Comparison of ENCODE assay signal across 7 cellular contexts in the genomic region with DNA sequence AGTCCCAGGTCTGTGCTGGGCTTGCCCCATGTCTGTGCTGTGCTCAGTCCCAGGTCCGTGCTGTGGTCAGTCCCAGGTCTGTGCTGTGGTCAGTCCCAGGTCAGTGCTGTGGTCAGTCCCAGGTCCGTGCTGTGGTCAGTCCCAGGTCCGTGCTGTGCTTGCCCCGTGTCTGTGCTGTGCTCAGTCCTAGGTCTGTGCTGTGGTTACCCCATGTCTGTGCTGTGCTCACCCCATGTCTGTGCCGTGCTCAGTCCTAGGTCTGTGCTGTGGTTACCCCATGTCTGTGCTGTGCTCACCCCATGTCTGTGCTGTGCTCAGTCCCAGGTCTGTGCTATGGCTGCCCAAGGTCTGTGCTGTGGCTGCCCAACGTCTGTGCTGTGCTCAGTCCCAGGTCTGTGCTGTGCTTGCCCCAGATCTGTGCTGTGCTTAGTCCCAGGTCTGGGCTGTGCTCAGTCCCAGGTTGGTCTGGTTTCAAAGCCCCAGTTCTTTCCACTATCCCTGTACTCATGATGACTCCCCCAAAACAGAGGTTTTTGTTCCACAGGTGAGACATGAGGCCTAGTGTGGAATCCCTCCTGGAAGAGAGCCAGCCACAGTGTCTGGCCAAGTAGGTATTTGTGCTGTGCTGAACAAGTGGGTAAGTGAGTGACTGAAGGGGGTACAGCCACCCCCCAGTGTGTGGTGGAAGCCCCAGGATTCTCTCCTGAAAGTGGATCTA. TPM values are rescaled to one million over a fixed set of nuclear protein-coding genes. Genes with fewer than 3 reads are reported as not detected.
DNase-seq lines count a peak whose midpoint lies in the region; ATAC-seq, FAIRE-seq and TF ChIP-seq lines count a peak whose summit lies in the region.

No MANE protein-coding gene starts in this region.

- no peaks in the 10 kb centered on the region for H3K27me3 Mint-ChIP-seq in mesothelial cell of epicardium (ENCODE audit: low read depth)

- SMC1A ChIA-PET in GM12878 (lab: Charles Lee; ENCODE audit: uncharacterized antibody, unreplicated experiment) = interaction anchor here (1.1 kb wide), 1 partner anchor 246 kb away, joined by 3 read pairs; no protein-coding TSS in a partner anchor

- no peak overlapping the region for H3K4me3 Mint-ChIP-seq in mesothelial cell of epicardium

- no peaks in the 10 kb centered on the region for H3F3A ChIP-seq in Loucy (ENCODE audit: low read depth)

- in situ Hi-C loops in GM12878 (cut with MboI) (no loop called here), GM13977 (cut with MboI; ENCODE audit: low pct_unique_long_range_greater_than_20kb, low sequenced_read_pairs, unreplicated experiment) (loop anchor here (10.0 kb wide), 1 partner anchor 254 kb away; no protein-coding TSS in a partner anchor)

- no peak for TF ChIP-seq RAD21 in GM12878 (IDR thresholded peaks at IDR 0.05; ENCODE audit: insufficient read depth, low read depth, low read length)

- H3K4me3 ChIP-seq in Loucy (ENCODE audit: low read length, poor library complexity, severe bottlenecking) (no peak overlapping the region), GM12878 (no peak overlapping the region), testis (no peak overlapping the region), H7 (ENCODE audit: insufficient read depth, low read depth, low read length) (no peak overlapping the region)

- H3K4me1 ChIP-seq in Loucy (ENCODE audit: insufficient read depth, low read length, poor library complexity, severe bottlenecking) = peaks cover 37% of the 10 kb centered on the region
- H3K4me1 ChIP-seq in GM12878 (ENCODE audit: control insufficient read depth, insufficient read depth, low read length) = peaks cover 30% of the 10 kb centered on the region
- H3K4me1 ChIP-seq in testis = peaks cover 62% of the 10 kb centered on the region

- FAIRE-seq in GM12878 (lab: Jason Lieb, UNC) = no peak

- TF ChIP-seq POLR2A in GM12878 (IDR thresholded peaks at IDR 0.05; ENCODE audit: low read depth, low read length) = no peak
- TF ChIP-seq POLR2A in testis (IDR thresholded peaks at IDR 0.05) = no peak

- H3K79me2 ChIP-seq in Loucy (ENCODE audit: insufficient read depth, low read length) (no peaks in the 10 kb centered on the region), GM12878 (ENCODE audit: control insufficient read depth, insufficient read depth, low read length) (no peaks in the 10 kb centered on the region)

- peak; percentile 16 for ATAC-seq in GM12878

- H3K9me3 Mint-ChIP-seq in mesothelial cell of epicardium = no peaks in the 10 kb centered on the region

- H3K27ac ChIP-seq in GM12878 (ENCODE audit: control insufficient read depth, insufficient read depth) (no peak overlapping the region), testis (peak overlapping the region; percentile 76 to 79)

- peaks cover 59% of the 10 kb centered on the region for H3K4me1 Mint-ChIP-seq in mesothelial cell of epicardium

- POLR2A ChIA-PET in GM12878 (lab: Charles Lee) = no interaction called here

- intact Hi-C loops in GM12878 (cut with micrococcal nuclease; ENCODE audit: unreplicated experiment) (no loop called here), testis (cut with DNase I; ENCODE audit: low total_unique reads) (no loop called here)

- no peaks in the 10 kb centered on the region for H4K20me1 ChIP-seq in Loucy (ENCODE audit: insufficient read depth, low read length, poor library complexity, severe bottlenecking)
- H4K20me1 ChIP-seq in GM12878 (ENCODE audit: control insufficient read depth, insufficient read depth) = no peaks in the 10 kb centered on the region

- DNase-seq in GM12878 (ENCODE audit: low read depth, low spot score) (no peak), mesothelial cell of epicardium (ENCODE audit: low spot score in 2 of 2, unreplicated experiment in 2 of 2) (no peak), testis (no peak), GM13977 (ENCODE audit: low spot score) (no peak), H7 (no peak)
- DNase-seq in stimulated activated CD4-positive, alpha-beta T cell treated with anti-CD3 and anti-CD28 coated beads, Interleukin-12 subunit alpha, Interleukin-12 subunit beta, amount 100 ng/mL, for 4 hours = no peak

- CTCF ChIA-PET in GM12878 (lab: Yijun Ruan, JAX) = interaction anchor here (6.2 kb wide), 1 partner anchor 247 kb away, joined by 120 read pairs; no protein-coding TSS in a partner anchor

- no peak for TF ChIP-seq EP300 in GM12878 (IDR thresholded peaks at IDR 0.05; ENCODE audit: borderline replicate concordance in 1 of 2, control insufficient read depth in 1 of 2, low read depth in 2 of 2, low read length in 2 of 2)

- TF ChIP-seq CTCF in Loucy (conservative IDR thresholded peaks at IDR 0.05; ENCODE audit: low read length) (no peak), GM12878 (IDR thresholded peaks at IDR 0.05 in 2 of 3, conservative IDR thresholded peaks at IDR 0.05 in 1 of 3; ENCODE audit: control insufficient read depth in 2 of 3, extremely low read depth in 1 of 3, insufficient read depth in 1 of 3, low read depth in 3 of 3, low read length in 3 of 3) (no peak), mesothelial cell of epicardium (IDR thresholded peaks at IDR 0.05; ENCODE audit: unreplicated experiment) (no peak), testis (IDR thresholded peaks at IDR 0.05) (no peak), GM13977 (IDR thresholded peaks at IDR 0.05; ENCODE audit: extremely low read depth, insufficient read depth, missing control alignments) (no peak)

- H3K4me2 ChIP-seq in Loucy (ENCODE audit: low read depth, low read length, poor library complexity, severe bottlenecking) (no peak overlapping the region), GM12878 (ENCODE audit: control insufficient read depth, insufficient read depth) (no peak overlapping the region; the same call in 1 of the 2 replicates)

- H3K27me3 ChIP-seq in Loucy (ENCODE audit: insufficient read depth, low read length, poor library complexity, severe bottlenecking) = no peaks in the 10 kb centered on the region
- no peaks in the 10 kb centered on the region for H3K27me3 ChIP-seq in GM12878 (replicated peaks in 1 of 2; ENCODE audit: control insufficient read depth in 2 of 2, insufficient read depth in 2 of 2, low read length in 1 of 2)
- H3K27me3 ChIP-seq in testis = no peaks in the 10 kb centered on the region
- H3K27me3 ChIP-seq in H7 (ENCODE audit: control insufficient read depth, insufficient read depth, low read length) = no peaks in the 10 kb centered on the region

- WGBS in GM12878 (ENCODE audit: insufficient coverage, insufficient replicate concordance, low lambda C conversion rate, missing lambda C conversion rate) = 53% methylated on average over 6 of the region's 6 CpGs
- 60 to 65% methylated on average over 1 to 6 of the region's 6 CpGs for WGBS in testis, 2 donors

- RAD21 ChIA-PET in GM12878 (lab: Charles Lee; ENCODE audit: unreplicated experiment) = interaction anchor here (6.1 kb wide), 1 partner anchor 245 kb away, joined by 63 read pairs; no protein-coding TSS in a partner anchor

- no peaks in the 10 kb centered on the region for H3K9me3 ChIP-seq in Loucy (ENCODE audit: insufficient read depth, low read depth, low read length)
- H3K9me3 ChIP-seq in GM12878 (replicated peaks; ENCODE audit: control insufficient read depth, insufficient read depth, low read length) = no peaks in the 10 kb centered on the region
- H3K9me3 ChIP-seq in testis = no peaks in the 10 kb centered on the region

- no peaks in the 10 kb centered on the region for H3K36me3 Mint-ChIP-seq in mesothelial cell of epicardium

- H3K36me3 ChIP-seq in Loucy (ENCODE audit: insufficient read depth, low read length) = no peaks in the 10 kb centered on the region
- no peaks in the 10 kb centered on the region for H3K36me3 ChIP-seq in GM12878 (ENCODE audit: control insufficient read depth in 2 of 2, insufficient read depth in 2 of 2, low read length in 1 of 2)
- H3K36me3 ChIP-seq in testis (ENCODE audit: low read depth, missing control alignments) = no peaks in the 10 kb centered on the region
- H3K36me3 ChIP-seq in H7 (replicated peaks; ENCODE audit: control insufficient read depth, insufficient read depth, low read length) = no peaks in the 10 kb centered on the region

- peak overlapping the region; percentile 89 for H3K27ac Mint-ChIP-seq in mesothelial cell of epicardium

- BruUV-seq in GM12878 (replicated peaks; lab: Mats Ljungman, UMichigan) = no TSS peak

- H3K9ac ChIP-seq in Loucy (ENCODE audit: low read depth, low read length, poor library complexity, severe bottlenecking) (peak overlapping the region; percentile 31), GM12878 (ENCODE audit: control insufficient read depth, insufficient read depth, low read length) (no peak overlapping the region)

- H3K9me2 ChIP-seq in Loucy (replicated peaks; ENCODE audit: low read depth, low read length) = no peaks in the 10 kb centered on the region

- peak overlapping the region; percentile 42; the same call in 1 of the 2 replicates for H2AFZ ChIP-seq in Loucy (ENCODE audit: low read length)
- peak overlapping the region; percentile 48 for H2AFZ ChIP-seq in GM12878 (ENCODE audit: control insufficient read depth, low read depth, low read length)

TF ChIP-seq in GM12878, 131 proteins besides CTCF, POLR2A, EP300 and RAD21:
- peak; percentile 25; the same call in 1 of the 2 replicates for TF ChIP-seq RUNX3 (IDR thresholded peaks at IDR 0.05; ENCODE audit: low read length)
- TF ChIP-seq IKZF1 (conservative IDR thresholded peaks at IDR 0.05) = no peak

RNA-seq across cellular contexts. Expression of a gene that starts 34.8 kb away (rescaled TPM):
- 0.07 and 0.08 TPM in 2 replicates for total RNA-seq in GM12878 (2013; cell fraction: nucleolus; rRNA removed)
- under 0.01 and 0.06 TPM in 2 replicates for total RNA-seq in GM12878 (2014; rRNA removed)
- total RNA-seq in GM12878 (2014; rRNA removed; fragmentation: Illumina TruSeq; extraction: Trizol) = 0.05 and 0.18 TPM in 2 replicates
- 0.03 and 0.40 TPM in 2 replicates for total RNA-seq in GM12878 (2021)
- not detected for polyA plus RNA-seq in GM12878 (2011; ENCODE audit: low read depth)
- 0.01 TPM in 1 of 2 replicates, not detected in the other for polyA plus RNA-seq in GM12878 (2011; rRNA removed)
- polyA plus RNA-seq in GM12878 (2011; cell fraction: cytosol; rRNA removed) = under 0.01 and 0.02 TPM in 2 replicates
- polyA plus RNA-seq in GM12878 (2011; cell fraction: nucleus; rRNA removed) = 0.01 TPM in 1 of 2 replicates, not detected in the other
- polyA plus RNA-seq in GM12878 (2012) = 0.22 TPM in 1 of 2 replicates, not detected in the other
- 0.06 TPM in 1 of 2 replicates, not detected in the other for polyA plus RNA-seq in GM12878 (2014; fragmentation: Illumina TruSeq; extraction: Trizol)
- under 1 TPM in 1 of 2 experiments, not detected in 1; 0.02 TPM for polyA plus RNA-seq in GM12878 (2014; fragmentation: Nextera tagmentation; extraction: Ambion mirVana)
- 0.04 and 0.08 TPM in 2 replicates for polyA plus RNA-seq in GM12878 (2014; rRNA removed)
- not detected for polyA plus RNA-seq in GM12878 (2016; fragmentation: Nextera tagmentation; extraction: Ambion mirVana)
- 0.07 TPM in 1 of 2 replicates, not detected in the other for polyA minus RNA-seq in GM12878 (2011; rRNA and poly(A)+ RNA removed)
- polyA minus RNA-seq in GM12878 (2011; cell fraction: cytosol; rRNA and poly(A)+ RNA removed) = not detected in 2 replicates
- not detected in 2 replicates for polyA minus RNA-seq in GM12878 (2011; cell fraction: nucleus; rRNA and poly(A)+ RNA removed)
- total RNA-seq in mesothelial cell of epicardium = 13.1 to 13.8 TPM (median 13.6 TPM) in 3 replicates
- total RNA-seq in testis = 10 to 100 TPM; 17.7 to 23.1 TPM
- polyA plus RNA-seq in testis (ENCODE audit: insufficient read depth, low read depth, low replicate concordance) = 28.6 TPM
- total RNA-seq in H7 (2014; rRNA removed; shearing (Covaris generic)) = 3.0 and 4.5 TPM in 2 replicates
